8 cellular contexts compared by ENCODE assay signal in the genomic region with DNA sequence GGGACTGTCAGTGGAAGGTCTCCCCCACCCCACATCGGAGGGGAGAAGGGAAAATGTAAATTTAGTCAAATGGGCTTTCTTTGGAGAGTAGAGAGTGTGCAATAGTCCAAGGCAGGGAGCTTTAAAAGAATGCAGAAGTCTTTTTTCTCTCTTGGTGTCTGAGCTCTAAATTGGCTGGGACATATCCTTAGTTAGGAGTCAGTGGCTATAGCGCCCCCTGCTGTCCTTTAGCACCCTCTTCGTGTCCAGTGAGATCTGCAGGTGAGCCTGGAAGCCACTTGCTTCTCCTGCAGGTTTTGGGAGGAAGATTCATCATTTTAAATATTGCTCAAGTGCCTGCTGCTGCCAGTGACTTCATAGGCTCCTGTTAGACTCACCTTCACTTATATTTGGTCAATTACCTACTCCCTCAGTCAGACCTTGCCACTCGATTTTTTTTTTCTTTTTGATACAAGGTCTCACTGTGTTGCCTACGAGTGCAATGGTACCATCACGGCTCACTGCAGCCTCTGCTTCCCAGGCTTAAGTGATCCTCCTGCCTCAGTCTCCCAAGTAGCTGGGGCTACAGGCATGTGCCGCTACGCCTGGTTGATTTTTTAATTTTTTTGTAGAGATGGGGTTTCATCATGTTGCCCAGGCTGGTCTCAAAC.
A peak's percentile ranks its signal among the peaks of the same experiment; 100 is the strongest.
DNase-seq lines count a peak whose midpoint lies in the region; ATAC-seq and TF ChIP-seq lines count a peak whose summit lies in the region.

No MANE protein-coding gene starts in this region.

- H3K27ac Mint-ChIP-seq in H9, result no peak overlapping the region
- no peak overlapping the region for H3K27ac Mint-ChIP-seq in activated CD4-positive, alpha-beta T cell treated with anti-CD3 and anti-CD28 coated beads, Interleukin-2, amount 10 ng/mL, durations not matched to agents 7 days and 5 days

- no peak overlapping the region for H3K9ac ChIP-seq in H9 (ENCODE audit: extremely low read depth, insufficient read length, low read length)

- DNase-seq in BE2C (peak; percentile 67), H9 (peak; percentile 72), NCI-H345 treated with DMSO at 0.1 percent for 48 hours (lab: John Stamatoyannopoulos, UW; ENCODE audit: unreplicated experiment) (peak; percentile 51), dedifferentiated amniotic fluid mesenchymal stem cell (ENCODE audit: extremely low spot score) (peak; percentile 51), lower lobe of right lung (peak; percentile 84)
- peak; percentile 88 for DNase-seq in activated CD4-positive, alpha-beta T cell treated with anti-CD3 and anti-CD28 coated beads, Interleukin-2, amount 10 ng/mL, durations not matched to agents 7 days and 5 days
- DNase-seq in stimulated activated CD8-positive, alpha-beta memory T cell treated with anti-CD3 and anti-CD28 coated beads, Interleukin-12 subunit alpha, Interleukin-12 subunit beta, amount 100 ng/mL, for 1 hour (ENCODE audit: low read depth), result peak; percentile 81

- H4K8ac ChIP-seq in H9 (replicated peaks; ENCODE audit: insufficient read length, low read depth, low read length), result no peak overlapping the region

- H4K20me1 ChIP-seq in H9 (ENCODE audit: control insufficient read depth, insufficient read depth, insufficient read length), result no peaks in the 10 kb centered on the region

- no peak overlapping the region for H2AK5ac ChIP-seq in H9 (ENCODE audit: insufficient read length, low read length)

- H3K36me3 Mint-ChIP-seq in H9 (ENCODE audit: insufficient read depth in 1 of 3, low read depth in 3 of 3), result no peaks in the 10 kb centered on the region
- peaks cover 5% of the 10 kb centered on the region for H3K36me3 Mint-ChIP-seq in activated CD4-positive, alpha-beta T cell treated with anti-CD3 and anti-CD28 coated beads, Interleukin-2, amount 10 ng/mL, durations not matched to agents 7 days and 5 days (ENCODE audit: low read depth)

- H3K79me2 ChIP-seq in H9 (ENCODE audit: insufficient read depth, low read length), result no peaks in the 10 kb centered on the region

- H2BK5ac ChIP-seq in H9 (ENCODE audit: insufficient read length, low read length), result no peak overlapping the region

- H3K4me3 Mint-ChIP-seq in H9, result no peak overlapping the region
- H3K4me3 Mint-ChIP-seq in activated CD4-positive, alpha-beta T cell treated with anti-CD3 and anti-CD28 coated beads, Interleukin-2, amount 10 ng/mL, durations not matched to agents 7 days and 5 days, result no peak overlapping the region

- ATAC-seq in lower lobe of right lung (peak; percentile 70 to 81), HG02610 (IDR thresholded peaks at IDR 0.05; ENCODE audit: unreplicated experiment) (no peak)

- H4K91ac ChIP-seq in H9 (ENCODE audit: insufficient read length, low read depth, low read length), result no peak overlapping the region

- no peak overlapping the region for H3K18ac ChIP-seq in H9 (ENCODE audit: insufficient read length, low read depth, low read length)

- no peaks in the 10 kb centered on the region for H3K9me3 Mint-ChIP-seq in H9
- no peaks in the 10 kb centered on the region for H3K9me3 Mint-ChIP-seq in activated CD4-positive, alpha-beta T cell treated with anti-CD3 and anti-CD28 coated beads, Interleukin-2, amount 10 ng/mL, durations not matched to agents 7 days and 5 days

- POLR2A ChIA-PET in activated CD4-positive, alpha-beta T cell treated with anti-CD3 and anti-CD28 coated beads, Interleukin-2, amount 10 ng/mL, durations not matched to agents 7 days and 5 days (lab: Charles Lee), result no interaction called here

- H3K23ac ChIP-seq in H9 (ENCODE audit: insufficient read length, low read depth, low read length), result no peak overlapping the region

- H3K4me3 ChIP-seq in BE2C (ENCODE audit: low read depth, low read length) (no peak overlapping the region), lower lobe of right lung (no peak overlapping the region)

- CTCF ChIA-PET in activated CD4-positive, alpha-beta T cell treated with anti-CD3 and anti-CD28 coated beads, Interleukin-2, amount 10 ng/mL, durations not matched to agents 7 days and 5 days (lab: Charles Lee), result interaction anchor here (0.6 to 2.2 kb wide), 18 partner anchors 26 to 505 kb away, joined by 3 to 11 read pairs (median 4); no protein-coding TSS in a partner anchor

- no peak overlapping the region for H3K4ac ChIP-seq in H9 (ENCODE audit: low read depth, low read length)

- H2BK20ac ChIP-seq in H9 (ENCODE audit: low read depth, low read length, poor library complexity, severe bottlenecking), result no peak overlapping the region

- no peaks in the 10 kb centered on the region for H3K36me3 ChIP-seq in BE2C
- H3K36me3 ChIP-seq in lower lobe of right lung, result no peaks in the 10 kb centered on the region

- H2BK15ac ChIP-seq in H9 (ENCODE audit: low read depth, low read length), result no peak overlapping the region

- H3T11ph ChIP-seq in H9 (ENCODE audit: low read length), result no peak overlapping the region

- H3K27ac ChIP-seq in H9 (ENCODE audit: insufficient read length, low read depth, low read length) (no peak overlapping the region), lower lobe of right lung (no peak overlapping the region)

- H2BK120ac ChIP-seq in H9 (ENCODE audit: low read depth, low read length, poor library complexity, severe bottlenecking), result no peak overlapping the region

- H3K4me1 ChIP-seq in BE2C (no peaks in the 10 kb centered on the region), H9 (ENCODE audit: insufficient read depth, low read length) (no peaks in the 10 kb centered on the region), lower lobe of right lung (peaks cover 11% of the 10 kb centered on the region)

- H2BK12ac ChIP-seq in H9 (ENCODE audit: insufficient read length, low read depth, low read length), result no peak overlapping the region

- H3K27me3 ChIP-seq in BE2C, result no peaks in the 10 kb centered on the region
- H3K27me3 ChIP-seq in H9 (ENCODE audit: insufficient read depth, low read length), result no peaks in the 10 kb centered on the region
- no peaks in the 10 kb centered on the region for H3K27me3 ChIP-seq in lower lobe of right lung (ENCODE audit: low read depth)

- H3K27me3 Mint-ChIP-seq in H9 (ENCODE audit: low read depth), result peaks cover 4% of the 10 kb centered on the region
- no peaks in the 10 kb centered on the region for H3K27me3 Mint-ChIP-seq in activated CD4-positive, alpha-beta T cell treated with anti-CD3 and anti-CD28 coated beads, Interleukin-2, amount 10 ng/mL, durations not matched to agents 7 days and 5 days

- WGBS in H9 (ENCODE audit: extremely low coverage, insufficient read length, low lambda C conversion rate), result no CpG with 5 or more reads among the region's 8 CpGs

- TF ChIP-seq CTCF in BE2C (IDR thresholded peaks at IDR 0.05; ENCODE audit: low read depth, low read length) (peak; percentile 86), H9 (conservative IDR thresholded peaks at IDR 0.05) (peak; percentile 91), lower lobe of right lung (IDR thresholded peaks at IDR 0.05) (peak; percentile 79)

- H2AFZ ChIP-seq in H9 (ENCODE audit: low read length), result no peak overlapping the region

- H3K14ac ChIP-seq in H9 (ENCODE audit: insufficient read depth, low read length), result no peak overlapping the region

- no peak overlapping the region for H4K5ac ChIP-seq in H9 (ENCODE audit: insufficient read length, low read depth, low read length)

- intact Hi-C loops in lower lobe of right lung (cut with DNase I), result loop anchor here (10.0 kb wide), 1 partner anchor 206 kb away; no protein-coding TSS in a partner anchor

- H3K4me2 ChIP-seq in H9 (ENCODE audit: insufficient read depth, insufficient read length, low read length), result no peak overlapping the region

- H3K9me3 ChIP-seq in BE2C (no peaks in the 10 kb centered on the region), H9 (ENCODE audit: control insufficient read depth, low read depth, low read length) (no peaks in the 10 kb centered on the region), lower lobe of right lung (no peaks in the 10 kb centered on the region)

- H3K23me2 ChIP-seq in H9 (ENCODE audit: insufficient read length, low read depth, low read length, poor library complexity, severe bottlenecking), result no peaks in the 10 kb centered on the region

- no peak overlapping the region for H3K56ac ChIP-seq in H9 (ENCODE audit: insufficient read length, low read depth, low read length)

- H3K79me1 ChIP-seq in H9 (ENCODE audit: insufficient read depth, low read depth, low read length, poor library complexity, severe bottlenecking), result no peaks in the 10 kb centered on the region

- H3K4me1 Mint-ChIP-seq in H9, result peaks cover 6 to 13% of the 10 kb centered on the region in 2 experiments
- peaks cover 60% of the 10 kb centered on the region for H3K4me1 Mint-ChIP-seq in activated CD4-positive, alpha-beta T cell treated with anti-CD3 and anti-CD28 coated beads, Interleukin-2, amount 10 ng/mL, durations not matched to agents 7 days and 5 days
